ENCODE assay signal across 6 cellular contexts in the genomic region with DNA sequence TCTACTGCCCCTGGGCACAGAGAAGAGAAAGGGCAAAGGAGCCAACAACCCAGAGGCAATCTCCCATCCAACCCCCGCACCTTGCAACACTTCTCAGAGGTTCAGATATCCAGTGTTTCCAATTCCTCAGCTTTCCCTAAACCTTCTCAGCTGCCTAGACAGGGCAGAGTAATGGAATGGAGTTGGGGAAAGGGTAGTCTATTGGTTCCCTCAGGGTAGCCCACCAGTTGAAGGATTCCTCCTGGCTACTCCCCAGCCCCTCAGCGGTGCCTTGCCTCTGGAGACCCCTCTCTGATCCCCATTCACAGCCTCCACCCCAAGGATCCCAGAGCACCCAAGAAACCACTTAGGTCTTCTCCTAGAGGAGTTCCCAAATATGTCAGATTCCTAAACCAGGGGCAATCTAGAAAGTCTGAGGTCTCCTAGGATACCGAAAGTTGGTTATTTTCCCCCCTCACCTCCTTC. TPM values are rescaled to one million over a fixed set of nuclear protein-coding genes. Genes with fewer than 3 reads are reported as not detected.
DNase-seq lines count a peak whose midpoint lies in the region; ATAC-seq and TF ChIP-seq lines count a peak whose summit lies in the region.

No MANE protein-coding gene starts in this region.

- H3K27ac ChIP-seq in GM23248 (no peak overlapping the region), neural progenitor cell (no peak overlapping the region)

- H3K4me1 Mint-ChIP-seq in neural progenitor cell (peaks cover 37% of the 10 kb centered on the region), T-cell (peaks cover 11 to 33% (median 19%) of the 10 kb centered on the region in 3 donors)

- peak overlapping the region; percentile 79 for H3K4me3 Mint-ChIP-seq in neural progenitor cell
- peak overlapping the region in 1 of 3 donors; percentile 57 for H3K4me3 Mint-ChIP-seq in T-cell

- H3K4me1 ChIP-seq in GM23248 (ENCODE audit: insufficient read depth) (peaks cover 23% of the 10 kb centered on the region), neural progenitor cell (peaks cover 42% of the 10 kb centered on the region)

- H3K27me3 ChIP-seq in GM23248 (replicated peaks; ENCODE audit: insufficient read depth) (no peaks in the 10 kb centered on the region), neural progenitor cell (no peaks in the 10 kb centered on the region)

- DNase-seq in GM23248: no peak
- no peak for DNase-seq in cardiac fibroblast (ENCODE audit: low read depth in 2 of 2)
- DNase-seq in neural progenitor cell (ENCODE audit: low spot score): no peak
- no peak for DNase-seq in NCI-H2227 (lab: John Stamatoyannopoulos, UW; ENCODE audit: unreplicated experiment)
- DNase-seq in T-cell: no peak

- H2AFZ ChIP-seq in GM23248: peak overlapping the region; percentile 61; the same call in 1 of the 2 replicates
- peak overlapping the region; percentile 89 for H2AFZ ChIP-seq in neural progenitor cell (replicated peaks)

- no peaks in the 10 kb centered on the region for H4K20me1 ChIP-seq in GM23248 (ENCODE audit: insufficient read depth)
- H4K20me1 ChIP-seq in neural progenitor cell (ENCODE audit: low read depth): no peaks in the 10 kb centered on the region

- H3K27me3 Mint-ChIP-seq in neural progenitor cell (ENCODE audit: insufficient read depth, low read depth): peaks cover 11% of the 10 kb centered on the region
- peaks cover 40 to 41% of the 10 kb centered on the region in 2 donors for H3K27me3 Mint-ChIP-seq in T-cell

- H3K9me2 ChIP-seq in GM23248 (ENCODE audit: insufficient read depth): no peaks in the 10 kb centered on the region

- in situ Hi-C loops in GM23248 (cut with MboI): no loop called here

- CTCF ChIA-PET in T-cell (lab: Charles Lee): interaction anchor here (0.6 to 2.3 kb wide), 5 partner anchors 10 to 115 kb away, joined by 3 to 10 read pairs (median 3); a partner anchor contains a TSS

- POLR2A ChIA-PET in T-cell (lab: Charles Lee): interaction anchor here in 1 of 2 donors (0.6 kb wide), 1 partner anchor 126 kb away, joined by 3 read pairs; no protein-coding TSS in a partner anchor

- peak overlapping the region; percentile 23; the same call in 1 of the 2 replicates for H3K9ac ChIP-seq in GM23248
- peak overlapping the region; percentile 42 for H3K9ac ChIP-seq in neural progenitor cell

- no peaks in the 10 kb centered on the region for H3F3A ChIP-seq in GM23248 (ENCODE audit: insufficient read depth)
- peaks cover 33% of the 10 kb centered on the region for H3F3A ChIP-seq in neural progenitor cell (ENCODE audit: low read depth)

- H3K4me3 ChIP-seq in GM23248 (peak overlapping the region; percentile 55), cardiac fibroblast (replicated peaks in 1 of 2; ENCODE audit: low read depth in 2 of 2, low read length in 2 of 2) (peak overlapping the region; percentile 16 to 32), neural progenitor cell (peak overlapping the region; percentile 40)

- ATAC-seq in GM21390 (IDR thresholded peaks at IDR 0.05; ENCODE audit: unreplicated experiment) (no peak), T-cell (replicated peaks in 1 of 4) (no peak)

- H3K9me3 ChIP-seq in GM23248 (ENCODE audit: low read depth) (no peaks in the 10 kb centered on the region), neural progenitor cell (ENCODE audit: low read depth) (no peaks in the 10 kb centered on the region)

- H3K36me3 ChIP-seq in GM23248 (ENCODE audit: low read depth) (no peaks in the 10 kb centered on the region), neural progenitor cell (no peaks in the 10 kb centered on the region)

- TF ChIP-seq CTCF in cardiac fibroblast (IDR thresholded peaks at IDR 0.05; ENCODE audit: low read depth, low read length) (no peak), neural progenitor cell (IDR thresholded peaks at IDR 0.05) (no peak)

- 64 to 91% methylated on average over 2 to 3 of the region's 3 CpGs for WGBS in GM23248 (ENCODE audit: low coverage in 1 of 2, low lambda C conversion rate in 2 of 2, missing lambda C conversion rate in 2 of 2), 2 experiments

- H3K36me3 Mint-ChIP-seq in neural progenitor cell: no peaks in the 10 kb centered on the region
- no peaks in the 10 kb centered on the region for H3K36me3 Mint-ChIP-seq in T-cell

- H3K9me3 Mint-ChIP-seq in neural progenitor cell (no peaks in the 10 kb centered on the region), T-cell (no peaks in the 10 kb centered on the region)

- H3K79me2 ChIP-seq in GM23248 (ENCODE audit: insufficient read depth) (no peaks in the 10 kb centered on the region), neural progenitor cell (ENCODE audit: low read depth) (peaks cover 5% of the 10 kb centered on the region)

- peak overlapping the region; percentile 74 for H3K4me2 ChIP-seq in GM23248 (ENCODE audit: unreplicated experiment)
- H3K4me2 ChIP-seq in neural progenitor cell: peak overlapping the region; percentile 80

- H3K27ac Mint-ChIP-seq in neural progenitor cell (peak overlapping the region; percentile 76), T-cell (no peak overlapping the region)

RNA-seq across cellular contexts. Expression of a gene that starts 0.5 kb away (rescaled TPM):
- not detected in 2 replicates for total RNA-seq in GM23248 (2014; rRNA removed; shearing (Covaris generic))
- 0.46 TPM in 1 of 2 replicates, not detected in the other for polyA plus RNA-seq in GM23248 (2016; fragmentation: Nextera tagmentation; extraction: Ambion mirVana)
- total RNA-seq in neural progenitor cell (ENCODE audit: low replicate concordance) (2.8 and 4.3 TPM in 2 replicates), T-cell (1 to 10 TPM in 2 of 5 donors, under 1 TPM in 3; 0.58 to 1.5 (median 0.95) TPM)

RNA-seq across cellular contexts. Expression of a gene that starts 19.8 kb away (rescaled TPM):
- 217 and 226 TPM in 2 replicates for total RNA-seq in GM23248 (2014; rRNA removed; shearing (Covaris generic))
- 346 and 351 TPM in 2 replicates for polyA plus RNA-seq in GM23248 (2016; fragmentation: Nextera tagmentation; extraction: Ambion mirVana)
- total RNA-seq in neural progenitor cell (ENCODE audit: low replicate concordance) (1,779 and 2,341 TPM in 2 replicates), T-cell (1,000 to 10,000 TPM; 1,133 to 1,642 (median 1,239) TPM)

RNA-seq across cellular contexts. Expression of a gene that starts 20.4 kb away (rescaled TPM):
- total RNA-seq in GM23248 (2014; rRNA removed; shearing (Covaris generic)): 36.7 and 37.6 TPM in 2 replicates
- 29.6 TPM in 2 replicates for polyA plus RNA-seq in GM23248 (2016; fragmentation: Nextera tagmentation; extraction: Ambion mirVana)
- 232 and 288 TPM in 2 replicates for total RNA-seq in neural progenitor cell (ENCODE audit: low replicate concordance)
- 10 to 100 TPM; 43.8 to 54.5 (median 47.1) TPM for total RNA-seq in T-cell

RNA-seq across cellular contexts. Expression of a gene that starts 24.6 kb away (rescaled TPM):
- 149 and 204 TPM in 2 replicates for total RNA-seq in GM23248 (2014; rRNA removed; shearing (Covaris generic))
- 170 and 183 TPM in 2 replicates for polyA plus RNA-seq in GM23248 (2016; fragmentation: Nextera tagmentation; extraction: Ambion mirVana)
- 197 and 219 TPM in 2 replicates for total RNA-seq in neural progenitor cell (ENCODE audit: low replicate concordance)
- 10 to 100 TPM; 60.4 to 81.3 (median 74.8) TPM for total RNA-seq in T-cell
